14 cellular contexts compared by ENCODE assay signal in genomic region chr5:181045857-181046256, GRCh38. TPM values are rescaled to one million over a fixed set of nuclear protein-coding genes. Genes with fewer than 3 reads are reported as not detected.
DNase-seq lines count a peak whose midpoint lies in the region; ATAC-seq, FAIRE-seq and TF ChIP-seq lines count a peak whose summit lies in the region.
"Not testable (repeated sequence)": the region's sequence is repeated elsewhere in the genome, so short reads cannot be mapped to it uniquely, and the experiment has no call there.
"Had no signal": no experiment of that assay in that cellular context is flagged by ENCODE, and none has a peak within 500 bp of the region (broad histone marks: within the 10 kb centered on the region; RNA-seq: fewer than 3 reads in every experiment).

No MANE protein-coding gene starts in this region.

- H3K9me3 Mint-ChIP-seq in activated T-helper 2 cell treated with anti-CD3 and anti-CD28 coated beads, Interferon-gamma antibody, Interleukin-2, Interleukin-4, amounts not matched to agents 10 μg/mL and 5 μg/mL and 100 μg/mL, durations not matched to agents 14 hours and 24 hours and 36 hours; osteocyte (ENCODE audit: unreplicated experiment): not testable (repeated sequence)

- H3K9me3 ChIP-seq in BLaER1 treated with 17β-estradiol and CSF1 and Interleukin-3, amounts not matched to agents 10 nM and 100 nM (replicated peaks in 1 of 11); Panc1 (ENCODE audit: control insufficient read depth, insufficient read depth, low read depth, low read length); right atrium auricular region; spleen: not testable (repeated sequence)

- not testable (repeated sequence) for H4K20me1 ChIP-seq in BLaER1 treated with 17β-estradiol and CSF1 and Interleukin-3, amounts not matched to agents 10 nM and 100 nM

- intact Hi-C loops in Panc1 (cut with micrococcal nuclease; ENCODE audit: unreplicated experiment): loop anchor here (5.0 kb wide), 1 partner anchor 116 kb away; no protein-coding TSS in a partner anchor
- intact Hi-C loops in activated T-helper 2 cell treated with anti-CD3 and anti-CD28 coated beads, Interferon-gamma antibody, Interleukin-2, Interleukin-4, amounts not matched to agents 10 μg/mL and 5 μg/mL and 100 μg/mL, durations not matched to agents 14 hours and 24 hours and 36 hours (cut with micrococcal nuclease); Right ventricle myocardium inferior (cut with DNase I); spleen (cut with DNase I; ENCODE audit: low total_unique reads): not testable (repeated sequence)

- not testable (repeated sequence) for DNase-seq in Panc1 (ENCODE audit: low read depth, low spot score); right atrium auricular region (ENCODE audit: low spot score); urothelium cell line (ENCODE audit: low spot score)
- peak; percentile 3 for DNase-seq in activated T-helper 2 cell treated with anti-CD3 and anti-CD28 coated beads, Interferon-gamma antibody, Interleukin-2, Interleukin-4, amounts not matched to agents 10 μg/mL and 5 μg/mL and 100 μg/mL, durations not matched to agents 14 hours and 24 hours and 36 hours (ENCODE audit: low spot score)
- peak; percentile 32 for DNase-seq in Right ventricle myocardium inferior (ENCODE audit: missing footprints)
- DNase-seq in osteocyte (ENCODE audit: extremely low spot score, unreplicated experiment): peak; percentile 85
- peak; percentile 22 for DNase-seq in spleen

- in situ Hi-C loops in Panc1 (cut with HindIII; ENCODE audit: low pct_unique_long_range_greater_than_20kb, low sequenced_read_pairs): not testable (repeated sequence)

- WGBS in spleen, 5 donors: 0 to 37% (median 15%) methylated on average over 1 of the region's 1 CpG

- CTCF ChIA-PET in Panc1 (lab: Charles Lee): not testable (repeated sequence)

- peaks cover 26% of the 10 kb centered on the region for H3K27me3 Mint-ChIP-seq in activated T-helper 2 cell treated with anti-CD3 and anti-CD28 coated beads, Interferon-gamma antibody, Interleukin-2, Interleukin-4, amounts not matched to agents 10 μg/mL and 5 μg/mL and 100 μg/mL, durations not matched to agents 14 hours and 24 hours and 36 hours (ENCODE audit: low read depth)
- peaks cover 30% of the 10 kb centered on the region for H3K27me3 Mint-ChIP-seq in osteocyte (ENCODE audit: unreplicated experiment)

- peaks cover 39 to 69% (median 66%) of the 10 kb centered on the region in 10 experiments for H3K4me1 ChIP-seq in BLaER1 treated with 17β-estradiol and CSF1 and Interleukin-3, amounts not matched to agents 10 nM and 100 nM
- peaks cover 23% of the 10 kb centered on the region for H3K4me1 ChIP-seq in Panc1 (ENCODE audit: control insufficient read depth, insufficient read depth, low read length)
- H3K4me1 ChIP-seq in right atrium auricular region: not testable (repeated sequence)
- peaks cover 0 to 45% (median 2%) of the 10 kb centered on the region in 6 donors for H3K4me1 ChIP-seq in spleen

- not testable (repeated sequence) for H3K36me3 ChIP-seq in BLaER1 treated with 17β-estradiol and CSF1 and Interleukin-3, amounts not matched to agents 10 nM and 100 nM; Panc1 (ENCODE audit: control insufficient read depth, insufficient read depth, low read length); right atrium auricular region; spleen

- H3K4me2 ChIP-seq in BLaER1 treated with 17β-estradiol and CSF1 and Interleukin-3, amounts not matched to agents 10 nM and 100 nM: peak overlapping the region in 10 of 11 experiments; percentile 75 to 94 (median 86); a peak in 19 of 22 replicates

- not testable (repeated sequence) for H3K4me1 Mint-ChIP-seq in activated T-helper 2 cell treated with anti-CD3 and anti-CD28 coated beads, Interferon-gamma antibody, Interleukin-2, Interleukin-4, amounts not matched to agents 10 μg/mL and 5 μg/mL and 100 μg/mL, durations not matched to agents 14 hours and 24 hours and 36 hours (ENCODE audit: low read depth); osteocyte (ENCODE audit: unreplicated experiment)

- POLR2A ChIA-PET in Panc1 (lab: Charles Lee): not testable (repeated sequence)

- H3K27me3 ChIP-seq in BLaER1 treated with 17β-estradiol and CSF1 and Interleukin-3, amounts not matched to agents 10 nM and 100 nM; Panc1 (ENCODE audit: control insufficient read depth, insufficient read depth, low read length); right atrium auricular region: not testable (repeated sequence)
- peaks cover 0 to 88% (median 13%) of the 10 kb centered on the region in 7 donors for H3K27me3 ChIP-seq in spleen (replicated peaks in 1 of 7)

- not testable (repeated sequence) for TF ChIP-seq CTCF in Panc1 (IDR thresholded peaks at IDR 0.05); right atrium auricular region (IDR thresholded peaks at IDR 0.05); osteocyte (IDR thresholded peaks at IDR 0.05); spleen (IDR thresholded peaks at IDR 0.05 in 8 of 11, conservative IDR thresholded peaks at IDR 0.05 in 3 of 11)

- ATAC-seq in Panc1, Right ventricle myocardium inferior: not testable (repeated sequence)

- not testable (repeated sequence) for H3K9ac ChIP-seq in BLaER1 treated with 17β-estradiol and CSF1 and Interleukin-3, amounts not matched to agents 10 nM and 100 nM

- H3K27ac ChIP-seq in BLaER1 treated with 17β-estradiol and CSF1 and Interleukin-3, amounts not matched to agents 10 nM and 100 nM: peak overlapping the region in 3 of 11 experiments; percentile 50 to 74 (median 69); a peak in 3 of 22 replicates
- H3K27ac ChIP-seq in Panc1 (ENCODE audit: low read length) (peak overlapping the region; percentile 70), right atrium auricular region (peak overlapping the region; percentile 2 to 64)
- not testable (repeated sequence) for H3K27ac ChIP-seq in spleen

- peak; percentile 99 for FAIRE-seq in urothelium cell line (lab: Jason Lieb, UNC)

- not testable (repeated sequence) for H3K4me3 Mint-ChIP-seq in activated T-helper 2 cell treated with anti-CD3 and anti-CD28 coated beads, Interferon-gamma antibody, Interleukin-2, Interleukin-4, amounts not matched to agents 10 μg/mL and 5 μg/mL and 100 μg/mL, durations not matched to agents 14 hours and 24 hours and 36 hours (ENCODE audit: low read depth); osteocyte (ENCODE audit: unreplicated experiment)

- H3K36me3 Mint-ChIP-seq in activated T-helper 2 cell treated with anti-CD3 and anti-CD28 coated beads, Interferon-gamma antibody, Interleukin-2, Interleukin-4, amounts not matched to agents 10 μg/mL and 5 μg/mL and 100 μg/mL, durations not matched to agents 14 hours and 24 hours and 36 hours (ENCODE audit: low read depth); osteocyte (ENCODE audit: unreplicated experiment): not testable (repeated sequence)

- not testable (repeated sequence) for BruUV-seq in Panc1 (replicated peaks; lab: Mats Ljungman, UMichigan)

- not testable (repeated sequence) for H3K27ac Mint-ChIP-seq in activated T-helper 2 cell treated with anti-CD3 and anti-CD28 coated beads, Interferon-gamma antibody, Interleukin-2, Interleukin-4, amounts not matched to agents 10 μg/mL and 5 μg/mL and 100 μg/mL, durations not matched to agents 14 hours and 24 hours and 36 hours; osteocyte (ENCODE audit: unreplicated experiment)

- H3K4me3 ChIP-seq in BLaER1 treated with 17β-estradiol and CSF1 and Interleukin-3, amounts not matched to agents 10 nM and 100 nM; Panc1 (ENCODE audit: low read depth in 2 of 2, low read length in 2 of 2); right atrium auricular region; spleen: not testable (repeated sequence)

- not testable (repeated sequence) for TF ChIP-seq POLR2A in spleen (IDR thresholded peaks at IDR 0.05)

RNA-seq across cellular contexts. Expression of gene BTNL9, which starts 5.8 kb away (rescaled TPM):
- total RNA-seq in Panc1 (2021; ENCODE audit: unreplicated experiment) (37.5 TPM), Right ventricle myocardium inferior (37.6 TPM), right atrium auricular region (10 to 100 TPM in 1 of 2 donors, 1 to 10 TPM in 1; 5.3 to 23.5 TPM), osteocyte (not detected in 2 replicates), spleen (100 to 1,000 TPM in 1 of 7 donors, 10 to 100 TPM in 6; 41.6 to 123 (median 86.3) TPM)
- 23.5 TPM for polyA plus RNA-seq in Panc1 (2012; ENCODE audit: insufficient read length)
- 0.09 TPM in 1 of 2 replicates, not detected in the other for total RNA-seq in activated T-helper 2 cell treated with anti-CD3 and anti-CD28 coated beads, Interferon-gamma antibody, Interleukin-2, Interleukin-4, amounts not matched to agents 10 μg/mL and 5 μg/mL and 100 μg/mL, durations not matched to agents 14 hours and 24 hours and 36 hours
- 10 to 100 TPM; 17.2 to 91.1 (median 32.6) TPM for polyA plus RNA-seq in spleen
- total RNA-seq: A673; CD4-positive, CD25-positive, alpha-beta regulatory T cell; CD8-positive, alpha-beta memory T cell had no signal
- polyA plus RNA-seq: AG04450; CD4-positive, CD25-positive, alpha-beta regulatory T cell; CD8-positive, alpha-beta memory T cell; HepG2 had no signal

RNA-seq across cellular contexts. Expression of gene BTNL3, which starts 57.2 kb away (rescaled TPM):
- total RNA-seq in Panc1 (2021; ENCODE audit: unreplicated experiment) (not detected), Right ventricle myocardium inferior (not detected), right atrium auricular region (not detected), osteocyte (not detected in 2 replicates), spleen (1 to 10 TPM in 3 of 7 donors, under 1 TPM in 2, not detected in 2; 0.37 to 2.4 (median 1.0) TPM)
- not detected for polyA plus RNA-seq in Panc1 (2012; ENCODE audit: insufficient read length)
- not detected in 2 replicates for total RNA-seq in activated T-helper 2 cell treated with anti-CD3 and anti-CD28 coated beads, Interferon-gamma antibody, Interleukin-2, Interleukin-4, amounts not matched to agents 10 μg/mL and 5 μg/mL and 100 μg/mL, durations not matched to agents 14 hours and 24 hours and 36 hours
- under 1 TPM; 0.09 to 0.13 (median 0.13) TPM for polyA plus RNA-seq in spleen
- total RNA-seq: A673; CD4-positive, CD25-positive, alpha-beta regulatory T cell; CD8-positive, alpha-beta memory T cell; H4; HepG2 had no signal
- polyA plus RNA-seq: AG04450; CD4-positive, CD25-positive, alpha-beta regulatory T cell; CD8-positive, alpha-beta memory T cell; HepG2 had no signal
